26 cellular contexts compared by ENCODE assay signal in the genomic region with DNA sequence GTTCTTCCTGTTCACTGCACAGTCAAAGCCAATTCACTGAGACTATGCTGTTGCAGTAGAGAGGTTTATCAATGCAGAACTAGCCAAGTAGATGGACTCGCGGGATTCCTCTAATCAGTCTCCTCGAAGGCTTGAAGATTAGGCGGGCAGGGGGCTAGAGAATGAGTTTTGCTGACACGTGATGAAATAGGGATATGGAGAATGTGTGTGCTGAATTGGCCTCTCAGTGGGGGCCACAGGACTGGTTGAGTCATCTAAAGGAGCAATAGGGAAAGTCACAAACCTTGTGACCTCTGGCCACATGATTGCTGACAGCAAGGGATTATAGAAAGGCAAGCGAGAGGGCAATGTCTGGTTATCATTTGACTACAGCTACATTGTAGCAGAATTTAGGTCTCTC. TPM values are rescaled to one million over a fixed set of nuclear protein-coding genes. Genes with fewer than 3 reads are reported as not detected.
DNase-seq lines count a peak whose midpoint lies in the region; ATAC-seq, FAIRE-seq and TF ChIP-seq lines count a peak whose summit lies in the region.
"Had no signal": no experiment of that assay in that cellular context is flagged by ENCODE, and none has a peak within 500 bp of the region (broad histone marks: within the 10 kb centered on the region; RNA-seq: fewer than 3 reads in every experiment).

No MANE protein-coding gene starts in this region.

- H3K27ac ChIP-seq in HepG2 (ENCODE audit: extremely low read length, insufficient read depth, low read length): no peak overlapping the region
- no peak overlapping the region for H3K27ac ChIP-seq in right lobe of liver
- no peak overlapping the region for H3K27ac ChIP-seq in K562 (ENCODE audit: extremely low read depth, low read depth, low read length)
- H3K27ac ChIP-seq in ascending aorta: no peak overlapping the region
- H3K27ac ChIP-seq: 22Rv1, BLaER1 had no signal

- H3K4me2 ChIP-seq in HepG2 (ENCODE audit: low read depth, low read length) (no peak overlapping the region), K562 (ENCODE audit: insufficient read depth, low read length) (no peak overlapping the region)
- H3K4me2 ChIP-seq: BLaER1 had no signal

- H3K79me2 ChIP-seq in HepG2 (ENCODE audit: insufficient read depth, low read length): peaks cover 4% of the 10 kb centered on the region
- H3K79me2 ChIP-seq in K562 (ENCODE audit: control insufficient read depth, insufficient read depth, low read length): peaks cover 9% of the 10 kb centered on the region; the same call in 2 of the 3 replicates

- FAIRE-seq in HepG2 (lab: Jason Lieb, UNC) (no peak), K562 (lab: Jason Lieb, UNC) (no peak)
- FAIRE-seq: GM12878, GM12892, GM18507 had no signal

- no peak for TF ChIP-seq CTCF in HepG2 (CRISPR knock-in tag; IDR thresholded peaks at IDR 0.05)
- TF ChIP-seq CTCF in right lobe of liver (IDR thresholded peaks at IDR 0.05): no peak
- no peak for TF ChIP-seq CTCF in K562 (IDR thresholded peaks at IDR 0.05 in 2 of 3, conservative IDR thresholded peaks at IDR 0.05 in 1 of 3; ENCODE audit: insufficient read depth in 2 of 3, low read depth in 1 of 3, low read length in 3 of 3)
- no peak for TF ChIP-seq CTCF in ascending aorta (IDR thresholded peaks at IDR 0.05)

- in situ Hi-C loops in HepG2 (cut with HindIII; ENCODE audit: extremely low pct_ligation_motif_present, low pct_unique_long_range_greater_than_20kb) (no loop called here), K562 (cut with MboI) (no loop called here)

- WGBS in HepG2 (ENCODE audit: low lambda C conversion rate): 95% methylated on average over 6 of the region's 6 CpGs
- 88% methylated on average over 5 of the region's 6 CpGs for WGBS in right lobe of liver (ENCODE audit: insufficient coverage, low coverage, low lambda C conversion rate, missing lambda C conversion rate)
- WGBS in K562 (ENCODE audit: insufficient coverage, low coverage, missing lambda C conversion rate): 64% methylated on average over 6 of the region's 6 CpGs

- BruUV-seq in HepG2 (replicated peaks; lab: Mats Ljungman, UMichigan) (no TSS peak), K562 (replicated peaks; lab: Mats Ljungman, UMichigan) (no TSS peak)

- no peaks in the 10 kb centered on the region for H3K9me1 ChIP-seq in K562 (ENCODE audit: control insufficient read depth, insufficient read depth, low read length)

- H3K9me3 ChIP-seq in HepG2 (ENCODE audit: low read length): peaks cover 18% of the 10 kb centered on the region
- H3K9me3 ChIP-seq in right lobe of liver: no peaks in the 10 kb centered on the region
- peaks cover 8% of the 10 kb centered on the region for H3K9me3 ChIP-seq in K562 (replicated peaks; ENCODE audit: control insufficient read depth, insufficient read depth, low read depth, low read length)
- peaks cover 0 to 11% of the 10 kb centered on the region in 2 donors for H3K9me3 ChIP-seq in ascending aorta
- H3K9me3 ChIP-seq: BE2C had no signal

- POLR2A ChIA-PET in HepG2 (lab: Yijun Ruan, JAX): no interaction called here
- POLR2A ChIA-PET in K562 (lab: Yijun Ruan, JAX): interaction anchor here (0.7 kb wide), 1 partner anchor 43 kb away, joined by 3 read pairs; no protein-coding TSS in a partner anchor

- intact Hi-C loops in HepG2 (cut with micrococcal nuclease; ENCODE audit: unreplicated experiment) (no loop called here), right lobe of liver (cut with DNase I) (no loop called here), K562 (cut with micrococcal nuclease) (no loop called here), ascending aorta (cut with DNase I) (no loop called here)

- DNase-seq in HepG2 (ENCODE audit: low spot score) (no peak), right lobe of liver (no peak), K562 (ENCODE audit: extremely low read depth in 1 of 4, low spot score in 3 of 4) (no peak), SHP77 (lab: John Stamatoyannopoulos, UW) (no peak), ascending aorta (ENCODE audit: low spot score in 2 of 2) (no peak)
- DNase-seq: ACHN; BE2C; C1 segment of cervical spinal cord; CD4-positive, alpha-beta memory T cell; CD4-positive, CD25-positive, alpha-beta regulatory T cell; CD8-positive, alpha-beta memory T cell; COR-L47; DMS 273 treated with DMSO at 0.1 percent for 48 hours; DMS153; DMS53; DMS79; DND-41; EL; GDM1 had no signal

- TF ChIP-seq RAD21 in HepG2 (CRISPR knock-in tag; IDR thresholded peaks at IDR 0.05): no peak
- no peak for TF ChIP-seq RAD21 in K562 (CRISPR knock-in tag; conservative IDR thresholded peaks at IDR 0.05 in 1 of 2, IDR thresholded peaks at IDR 0.05 in 1 of 2)

- ATAC-seq in HepG2 (peak; percentile 26; the same call in 2 of the 3 replicates), right lobe of liver (no peak), K562 (no peak)
- ATAC-seq: GM12878 had no signal

- TF ChIP-seq POLR2A in HepG2 (IDR thresholded peaks at IDR 0.05; ENCODE audit: insufficient read depth in 1 of 2, low read depth in 2 of 2, low read length in 2 of 2): no peak
- no peak for TF ChIP-seq POLR2A in right lobe of liver (IDR thresholded peaks at IDR 0.05)
- no peak for TF ChIP-seq POLR2A in K562 (conservative IDR thresholded peaks at IDR 0.05)

- no peak overlapping the region for H3K4me3 ChIP-seq in HepG2 (replicated peaks in 1 of 3; ENCODE audit: insufficient read depth in 1 of 3, low read depth in 2 of 3, low read length in 3 of 3)
- H3K4me3 ChIP-seq in right lobe of liver: no peak overlapping the region
- no peak overlapping the region for H3K4me3 ChIP-seq in K562
- H3K4me3 ChIP-seq in ascending aorta: no peak overlapping the region
- H3K4me3 ChIP-seq: BLaER1, GM12878 had no signal

- no peak overlapping the region for H3K9ac ChIP-seq in HepG2 (ENCODE audit: insufficient read depth, low read depth, low read length)
- no peak overlapping the region for H3K9ac ChIP-seq in K562 (ENCODE audit: insufficient read depth in 1 of 2, low read depth in 2 of 2, low read length in 2 of 2)
- H3K9ac ChIP-seq: BLaER1 had no signal

- H3K36me3 ChIP-seq in HepG2 (replicated peaks in 1 of 2; ENCODE audit: control insufficient read depth in 1 of 2, insufficient read depth in 2 of 2, low read length in 2 of 2) (no peaks in the 10 kb centered on the region), right lobe of liver (no peaks in the 10 kb centered on the region), K562 (ENCODE audit: control insufficient read depth, insufficient read depth, low read length) (no peaks in the 10 kb centered on the region), ascending aorta (peaks cover 0 to 11% of the 10 kb centered on the region in 2 donors)
- H3K36me3 ChIP-seq: BE2C, BLaER1 had no signal

- H3K4me1 ChIP-seq in HepG2 (ENCODE audit: insufficient read depth, low read length) (peaks cover 13% of the 10 kb centered on the region), right lobe of liver (no peaks in the 10 kb centered on the region), K562 (replicated peaks in 1 of 2; ENCODE audit: control insufficient read depth in 2 of 2, insufficient read depth in 2 of 2, low read length in 2 of 2) (no peaks in the 10 kb centered on the region), ascending aorta (no peaks in the 10 kb centered on the region)
- H3K4me1 ChIP-seq: BE2C, BLaER1 had no signal

- CTCF ChIA-PET in HepG2 (lab: Yijun Ruan, JAX; ENCODE audit: low intra/inter-chr PET ratio, low total read pairs): no interaction called here
- CTCF ChIA-PET in K562 (lab: Yijun Ruan, JAX; ENCODE audit: low intra/inter-chr PET ratio): no interaction called here

- H3K27me3 ChIP-seq in HepG2 (ENCODE audit: control insufficient read depth in 1 of 2, insufficient read depth in 2 of 2, low read length in 2 of 2) (no peaks in the 10 kb centered on the region), right lobe of liver (no peaks in the 10 kb centered on the region), K562 (ENCODE audit: control insufficient read depth in 2 of 2, insufficient read depth in 2 of 2, low read length in 2 of 2) (no peaks in the 10 kb centered on the region), ascending aorta (no peaks in the 10 kb centered on the region)
- H3K27me3 ChIP-seq: BE2C, BLaER1 had no signal

- no peaks in the 10 kb centered on the region for H4K20me1 ChIP-seq in HepG2 (ENCODE audit: insufficient read depth, low read length)
- H4K20me1 ChIP-seq in K562 (replicated peaks; ENCODE audit: control insufficient read depth, insufficient read depth, low read length): no peaks in the 10 kb centered on the region
- H4K20me1 ChIP-seq: BLaER1 had no signal

- TF ChIP-seq EP300 in HepG2 (IDR thresholded peaks at IDR 0.05; ENCODE audit: low read depth in 2 of 2, low read length in 2 of 2) (no peak), HepG2 (CRISPR knock-in tag; IDR thresholded peaks at IDR 0.05; ENCODE audit: borderline replicate concordance) (no peak), K562 (IDR thresholded peaks at IDR 0.05; ENCODE audit: low read length) (no peak)

- no peak overlapping the region for H2AFZ ChIP-seq in HepG2 (ENCODE audit: low read length)
- H2AFZ ChIP-seq in K562 (ENCODE audit: low read depth, low read length): no peak overlapping the region

RNA-seq across cellular contexts. Expression of a gene that starts 12.7 kb away (rescaled TPM):
- 34.2 and 35.2 TPM in 2 replicates for total RNA-seq in HepG2 (2016; rRNA removed; fragmentation: Illumina TruSeq; extraction: Trizol)
- total RNA-seq in HepG2 (2016; cell fraction: cytosol; rRNA removed; fragmentation: Illumina TruSeq; extraction: Trizol; ENCODE audit: low read depth): 30.4 and 34.3 TPM in 2 replicates
- total RNA-seq in HepG2 (2016; cell fraction: insoluble cytoplasmic fraction; rRNA removed; fragmentation: Illumina TruSeq; extraction: Trizol): 33.9 and 35.4 TPM in 2 replicates
- total RNA-seq in HepG2 (2016; cell fraction: membrane; rRNA removed; fragmentation: Illumina TruSeq; extraction: Trizol): 22.8 and 24.9 TPM in 2 replicates
- total RNA-seq in HepG2 (2016; cell fraction: nucleus; rRNA removed; fragmentation: Illumina TruSeq; extraction: Trizol): 104 and 116 TPM in 2 replicates
- polyA plus RNA-seq in HepG2 (2011; rRNA removed): 6.9 and 8.6 TPM in 2 replicates
- 3.3 and 4.8 TPM in 2 replicates for polyA plus RNA-seq in HepG2 (2011; cell fraction: cytosol; rRNA removed)
- 7.2 and 8.4 TPM in 2 replicates for polyA plus RNA-seq in HepG2 (2011; cell fraction: nucleus; rRNA removed)
- 15.0 and 17.1 TPM in 2 replicates for polyA plus RNA-seq in HepG2 (2012)
- 3.4 and 3.6 TPM in 2 replicates for polyA plus RNA-seq in HepG2 (2016; cell fraction: cytosol; fragmentation: Illumina TruSeq; extraction: Trizol; ENCODE audit: low read depth)
- 22.0 and 22.6 TPM in 2 replicates for polyA plus RNA-seq in HepG2 (2016; cell fraction: insoluble cytoplasmic fraction; fragmentation: Illumina TruSeq; extraction: Trizol; ENCODE audit: low read depth)
- polyA plus RNA-seq in HepG2 (2016; cell fraction: membrane; fragmentation: Illumina TruSeq; extraction: Trizol; ENCODE audit: low read depth): 5.8 and 6.4 TPM in 2 replicates
- 23.3 and 24.7 TPM in 2 replicates for polyA plus RNA-seq in HepG2 (2016; cell fraction: nucleus; fragmentation: Illumina TruSeq; extraction: Trizol; ENCODE audit: insufficient read depth, low read depth)
- polyA minus RNA-seq in HepG2 (2011; rRNA and poly(A)+ RNA removed; ENCODE audit: low replicate concordance): 7.9 and 21.8 TPM in 2 replicates
- 20.5 and 21.5 TPM in 2 replicates for polyA minus RNA-seq in HepG2 (2011; cell fraction: cytosol; rRNA and poly(A)+ RNA removed)
- 195 and 223 TPM in 2 replicates for polyA minus RNA-seq in HepG2 (2011; cell fraction: nucleus; rRNA and poly(A)+ RNA removed)
- 1 to 10 TPM; 3.0 to 5.7 (median 4.0) TPM for total RNA-seq in right lobe of liver
- 16.2 and 80.1 TPM in 2 replicates for total RNA-seq in K562 (2011; cell fraction: chromatin; rRNA removed; ENCODE audit: low replicate concordance)
- 8.0 and 9.2 TPM in 2 replicates for total RNA-seq in K562 (2011; cell fraction: nucleolus; rRNA removed)
- total RNA-seq in K562 (2011; cell fraction: nucleoplasm; rRNA removed): 15.2 and 29.5 TPM in 2 replicates
- total RNA-seq in K562 (2014; rRNA removed): 8.2 and 9.8 TPM in 2 replicates
- total RNA-seq in K562 (2014; rRNA removed; fragmentation: Illumina TruSeq; extraction: Trizol): 21.9 and 22.2 TPM in 2 replicates
- 16.8 and 21.1 TPM in 2 replicates for total RNA-seq in K562 (2015; rRNA removed; fragmentation: Illumina TruSeq; extraction: Trizol)
- total RNA-seq in K562 (2021): 14.5 and 14.9 TPM in 2 replicates
- polyA plus RNA-seq in K562 (2011; rRNA removed): 7.1 and 10.1 TPM in 2 replicates
- 0.95 and 1.4 TPM in 2 replicates for polyA plus RNA-seq in K562 (2011; cell fraction: cytosol; rRNA removed)
- 6.7 and 9.6 TPM in 2 replicates for polyA plus RNA-seq in K562 (2011; cell fraction: nucleus; rRNA removed)
- 5.5 and 9.7 TPM in 2 replicates for polyA plus RNA-seq in K562 (2012)
- 11.4 and 12.4 TPM in 2 replicates for polyA plus RNA-seq in K562 (2014; fragmentation: Illumina TruSeq; extraction: Trizol)
- polyA plus RNA-seq in K562 (2014; fragmentation: Nextera tagmentation; extraction: Ambion mirVana): 1 to 10 TPM; 6.7 to 9.5 TPM
- polyA plus RNA-seq in K562 (2014; rRNA removed): 14.7 and 15.2 TPM in 2 replicates
- polyA minus RNA-seq in K562 (2011; rRNA and poly(A)+ RNA removed): 30.3 and 36.4 TPM in 2 replicates
- polyA minus RNA-seq in K562 (2011; cell fraction: cytosol; rRNA and poly(A)+ RNA removed): 7.3 and 7.9 TPM in 2 replicates
- 28.9 and 63.2 TPM in 2 replicates for polyA minus RNA-seq in K562 (2011; cell fraction: nucleus; rRNA and poly(A)+ RNA removed)
- 8.6 TPM for total RNA-seq in ascending aorta
- total RNA-seq: A172; CD4-positive, CD25-positive, alpha-beta regulatory T cell; CD8-positive, alpha-beta memory T cell; GM12878 had no signal
- polyA plus RNA-seq: CD14-positive monocyte; CD4-positive, CD25-positive, alpha-beta regulatory T cell; CD8-positive, alpha-beta memory T cell had no signal

RNA-seq across cellular contexts. Expression of a gene that starts 38.0 kb away (rescaled TPM):
- 2.9 and 3.3 TPM in 2 replicates for total RNA-seq in HepG2 (2016; rRNA removed; fragmentation: Illumina TruSeq; extraction: Trizol)
- total RNA-seq in HepG2 (2016; cell fraction: cytosol; rRNA removed; fragmentation: Illumina TruSeq; extraction: Trizol; ENCODE audit: low read depth): 0.44 and 0.51 TPM in 2 replicates
- total RNA-seq in HepG2 (2016; cell fraction: insoluble cytoplasmic fraction; rRNA removed; fragmentation: Illumina TruSeq; extraction: Trizol): 3.2 and 3.8 TPM in 2 replicates
- total RNA-seq in HepG2 (2016; cell fraction: membrane; rRNA removed; fragmentation: Illumina TruSeq; extraction: Trizol): 1.3 and 2.0 TPM in 2 replicates
- 4.4 and 5.0 TPM in 2 replicates for total RNA-seq in HepG2 (2016; cell fraction: nucleus; rRNA removed; fragmentation: Illumina TruSeq; extraction: Trizol)
- 0.60 and 1.9 TPM in 2 replicates for polyA plus RNA-seq in HepG2 (2011; rRNA removed)
- 0.47 and 0.60 TPM in 2 replicates for polyA plus RNA-seq in HepG2 (2011; cell fraction: cytosol; rRNA removed)
- polyA plus RNA-seq in HepG2 (2011; cell fraction: nucleus; rRNA removed): 0.29 and 0.43 TPM in 2 replicates
- polyA plus RNA-seq in HepG2 (2012): 0.44 and 1.4 TPM in 2 replicates
- 0.25 and 0.49 TPM in 2 replicates for polyA plus RNA-seq in HepG2 (2016; cell fraction: cytosol; fragmentation: Illumina TruSeq; extraction: Trizol; ENCODE audit: low read depth)
- 2.5 and 2.7 TPM in 2 replicates for polyA plus RNA-seq in HepG2 (2016; cell fraction: insoluble cytoplasmic fraction; fragmentation: Illumina TruSeq; extraction: Trizol; ENCODE audit: low read depth)
- 0.44 and 0.46 TPM in 2 replicates for polyA plus RNA-seq in HepG2 (2016; cell fraction: membrane; fragmentation: Illumina TruSeq; extraction: Trizol; ENCODE audit: low read depth)
- polyA plus RNA-seq in HepG2 (2016; cell fraction: nucleus; fragmentation: Illumina TruSeq; extraction: Trizol; ENCODE audit: insufficient read depth, low read depth): 1.4 and 1.6 TPM in 2 replicates
- polyA minus RNA-seq in HepG2 (2011; rRNA and poly(A)+ RNA removed; ENCODE audit: low replicate concordance): 1.1 and 1.9 TPM in 2 replicates
- polyA minus RNA-seq in HepG2 (2011; cell fraction: cytosol; rRNA and poly(A)+ RNA removed): 0.26 and 2.6 TPM in 2 replicates
- polyA minus RNA-seq in HepG2 (2011; cell fraction: nucleus; rRNA and poly(A)+ RNA removed): 2.4 and 2.7 TPM in 2 replicates
- total RNA-seq in right lobe of liver: under 1 TPM in 5 of 6 experiments, not detected in 1; 0.09 to 0.37 (median 0.18) TPM
- 13.3 and 20.2 TPM in 2 replicates for total RNA-seq in K562 (2011; cell fraction: chromatin; rRNA removed; ENCODE audit: low replicate concordance)
- total RNA-seq in K562 (2011; cell fraction: nucleolus; rRNA removed): 10.0 and 13.8 TPM in 2 replicates
- 19.4 and 20.5 TPM in 2 replicates for total RNA-seq in K562 (2011; cell fraction: nucleoplasm; rRNA removed)
- total RNA-seq in K562 (2014; rRNA removed): 21.6 and 25.8 TPM in 2 replicates
- total RNA-seq in K562 (2014; rRNA removed; fragmentation: Illumina TruSeq; extraction: Trizol): 40.8 and 44.8 TPM in 2 replicates
- total RNA-seq in K562 (2015; rRNA removed; fragmentation: Illumina TruSeq; extraction: Trizol): 34.8 and 46.9 TPM in 2 replicates
- 25.1 and 28.7 TPM in 2 replicates for total RNA-seq in K562 (2021)
- polyA plus RNA-seq in K562 (2011; rRNA removed): 9.3 and 15.2 TPM in 2 replicates
- 4.5 and 5.1 TPM in 2 replicates for polyA plus RNA-seq in K562 (2011; cell fraction: cytosol; rRNA removed)
- polyA plus RNA-seq in K562 (2011; cell fraction: nucleus; rRNA removed): 4.8 and 6.0 TPM in 2 replicates
- 20.9 and 25.7 TPM in 2 replicates for polyA plus RNA-seq in K562 (2012)
- 20.1 and 21.5 TPM in 2 replicates for polyA plus RNA-seq in K562 (2014; fragmentation: Illumina TruSeq; extraction: Trizol)
- polyA plus RNA-seq in K562 (2014; fragmentation: Nextera tagmentation; extraction: Ambion mirVana): 10 to 100 TPM; 44.6 to 46.7 TPM
- 15.7 and 17.7 TPM in 2 replicates for polyA plus RNA-seq in K562 (2014; rRNA removed)
- 16.4 and 16.5 TPM in 2 replicates for polyA minus RNA-seq in K562 (2011; rRNA and poly(A)+ RNA removed)
- polyA minus RNA-seq in K562 (2011; cell fraction: cytosol; rRNA and poly(A)+ RNA removed): 9.4 and 12.5 TPM in 2 replicates
- 11.3 and 17.9 TPM in 2 replicates for polyA minus RNA-seq in K562 (2011; cell fraction: nucleus; rRNA and poly(A)+ RNA removed)
- total RNA-seq in ascending aorta: not detected
- total RNA-seq: CD4-positive, alpha-beta memory T cell; CD4-positive, CD25-positive, alpha-beta regulatory T cell; CD8-positive, alpha-beta memory T cell had no signal
- polyA plus RNA-seq: CD14-positive monocyte; CD4-positive, alpha-beta memory T cell; CD4-positive, CD25-positive, alpha-beta regulatory T cell; CD8-positive, alpha-beta memory T cell had no signal
